In genomic region chr1:32013386-32014198, GRCh38 we compare ENCODE assay signal across 8 cellular contexts. TPM values are rescaled to one million over a fixed set of nuclear protein-coding genes. Genes with fewer than 3 reads are reported as not detected.
DNase-seq lines count a peak whose midpoint lies in the region; ATAC-seq, FAIRE-seq and TF ChIP-seq lines count a peak whose summit lies in the region.

Gene KHDRBS1 (plus strand): TSS chr1:32013868. CDS start chr1:32013996, 128 bp downstream.

- H3K27ac Mint-ChIP-seq in activated T-cell treated with anti-CD3 and anti-CD28 coated beads, Interleukin-2, amount 50 U/mL, for 72 hours, result peak within 1 kb of the TSS; percentile 98

- H3K36me3 Mint-ChIP-seq in activated T-cell treated with anti-CD3 and anti-CD28 coated beads, Interleukin-2, amount 50 U/mL, for 72 hours (ENCODE audit: insufficient read depth in 2 of 2), result peaks cover 13 to 20% of the 10 kb centered on the region in 2 donors

- no peaks in the 10 kb centered on the region for H3K27me3 ChIP-seq in esophagus muscularis mucosa
- H3K27me3 ChIP-seq in muscle layer of duodenum (ENCODE audit: low read depth, low read length), result no peaks in the 10 kb centered on the region

- H3K9me3 ChIP-seq in KOPT-K1 (ENCODE audit: insufficient read depth, low read length, poor library complexity, severe bottlenecking), result no peaks in the 10 kb centered on the region
- H3K9me3 ChIP-seq in esophagus muscularis mucosa, result no peaks in the 10 kb centered on the region
- H3K9me3 ChIP-seq in muscle layer of duodenum (ENCODE audit: control insufficient read depth in 1 of 2, low read length in 2 of 2), result no peaks in the 10 kb centered on the region

- H3K4me3 ChIP-seq in esophagus muscularis mucosa (peak within 1 kb of the TSS; percentile 82 to 100 (median 93)), muscle layer of duodenum (ENCODE audit: low read depth in 1 of 2, low read length in 2 of 2) (peak within 1 kb of the TSS; percentile 92 to 93)

- WGBS in esophagus muscularis mucosa, result under 1% methylated on average over 67 of the region's 101 CpGs

- FAIRE-seq in RCC 7860 (lab: Jason Lieb, UNC), result peak; percentile 79

- intact Hi-C loops in esophagus muscularis mucosa (cut with DNase I), result loop anchor here (10.0 kb wide), 1 partner anchor 79 kb away; the partner anchor contains the start of gene PTP4A2

- no peaks in the 10 kb centered on the region for H3K9me3 Mint-ChIP-seq in activated T-cell treated with anti-CD3 and anti-CD28 coated beads, Interleukin-2, amount 50 U/mL, for 72 hours

- peaks cover 40% of the 10 kb centered on the region for H3K4me1 Mint-ChIP-seq in activated T-cell treated with anti-CD3 and anti-CD28 coated beads, Interleukin-2, amount 50 U/mL, for 72 hours (ENCODE audit: low read depth)

- ATAC-seq in GM21786 (IDR thresholded peaks at IDR 0.05; ENCODE audit: unreplicated experiment), result peak; percentile 79
- peak; percentile 88 to 90 for ATAC-seq in activated T-cell treated with anti-CD3 and anti-CD28 coated beads, Interleukin-2, amount 50 U/mL, for 72 hours (replicated peaks in 1 of 2)

- TF ChIP-seq EP300 in esophagus muscularis mucosa (IDR thresholded peaks at IDR 0.05), result no peak

- H3K4me3 Mint-ChIP-seq in activated T-cell treated with anti-CD3 and anti-CD28 coated beads, Interleukin-2, amount 50 U/mL, for 72 hours, result peak within 1 kb of the TSS; percentile 96 to 98

- H3K27me3 Mint-ChIP-seq in activated T-cell treated with anti-CD3 and anti-CD28 coated beads, Interleukin-2, amount 50 U/mL, for 72 hours (ENCODE audit: low read depth), result no peaks in the 10 kb centered on the region

- H3K4me1 ChIP-seq in esophagus muscularis mucosa (peaks cover 25 to 47% (median 44%) of the 10 kb centered on the region in 4 donors), muscle layer of duodenum (ENCODE audit: control insufficient read depth in 1 of 2, insufficient read depth in 2 of 2, low read length in 2 of 2) (peaks cover 7 to 29% of the 10 kb centered on the region in 2 donors)

- TF ChIP-seq CTCF in esophagus muscularis mucosa (IDR thresholded peaks at IDR 0.05), result peak in 1 of 3 experiments; percentile 22

- DNase-seq in DMS79 (lab: John Stamatoyannopoulos, UW) (peak; percentile 100), RCC 7860 (ENCODE audit: low spot score) (peak; percentile 98), esophagus muscularis mucosa (ENCODE audit: extremely low spot score) (peak; percentile 100)
- peak; percentile 99 for DNase-seq in activated T-cell treated with anti-CD3 and anti-CD28 coated beads, Interleukin-2, amount 50 U/mL, for 72 hours
- DNase-seq in stimulated activated CD8-positive, alpha-beta memory T cell treated with anti-CD3 and anti-CD28 coated beads, Interleukin-7, amount 100 ng/mL, for 4 hours (ENCODE audit: low read depth in 2 of 2), result peak; percentile 97 to 98

- H3K27ac ChIP-seq in KOPT-K1 (ENCODE audit: low read depth, low read length, poor library complexity, severe bottlenecking) (peak within 1 kb of the TSS; percentile 90), esophagus muscularis mucosa (replicated peaks in 1 of 4) (peak within 1 kb of the TSS; percentile 99 to 100 (median 100)), muscle layer of duodenum (ENCODE audit: low read length) (peak within 1 kb of the TSS; percentile 92)

- TF ChIP-seq POLR2A in esophagus muscularis mucosa (IDR thresholded peaks at IDR 0.05; ENCODE audit: low read depth), result peak; percentile 94

- H3K36me3 ChIP-seq in KOPT-K1 (ENCODE audit: insufficient read depth, low read length) (peaks cover 32% of the 10 kb centered on the region), esophagus muscularis mucosa (peaks cover 0 to 6% (median 0%) of the 10 kb centered on the region in 4 donors), muscle layer of duodenum (ENCODE audit: control insufficient read depth in 1 of 2, insufficient read depth in 2 of 2, low read length in 2 of 2) (no peaks in the 10 kb centered on the region)

RNA-seq across cellular contexts. Expression of gene KHDRBS1, which starts in this region (rescaled TPM):
- total RNA-seq in activated T-cell treated with anti-CD3 and anti-CD28 coated beads, Interleukin-2, amount 50 U/mL, for 72 hours, result 100 to 1,000 TPM; 138 to 156 TPM
- 10 to 100 TPM; 71.8 to 90.5 (median 79.7) TPM for total RNA-seq in esophagus muscularis mucosa

Comparison
In these comparisons a context has a peak if more than half of its experiments do, and no peak if none do; other contexts are left out.
1. Peak in every context shown above with its lines: DNase-seq, ATAC-seq, H3K4me3 ChIP-seq and H3K27ac ChIP-seq.